20 cellular contexts compared by ENCODE assay signal in the genomic region with DNA sequence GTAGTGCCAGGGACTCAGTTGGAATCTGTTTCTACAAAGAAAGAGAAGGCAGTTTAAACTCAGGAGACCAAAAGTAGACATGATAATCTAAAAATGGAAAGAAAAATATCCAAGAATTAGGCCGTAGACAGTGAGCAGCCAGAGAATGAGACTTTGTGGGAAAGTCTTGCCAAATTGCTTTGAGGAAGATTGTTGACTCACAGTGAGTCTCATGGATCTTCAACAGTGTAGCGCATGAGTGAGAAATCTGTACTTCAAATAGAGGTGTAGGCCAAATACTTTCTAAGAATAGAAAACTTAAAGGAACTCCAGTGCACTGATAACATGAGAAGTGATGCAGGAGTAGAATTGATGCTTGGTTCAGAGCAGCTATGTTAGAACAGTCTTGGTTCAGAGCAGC.
A peak's percentile ranks its signal among the peaks of the same experiment; 100 is the strongest.
DNase-seq lines count a peak whose midpoint lies in the region; ATAC-seq, FAIRE-seq and TF ChIP-seq lines count a peak whose summit lies in the region.
"Had no signal": no experiment of that assay in that cellular context is flagged by ENCODE, and none has a peak within 500 bp of the region (broad histone marks: within the 10 kb centered on the region; RNA-seq: fewer than 3 reads in every experiment).

No MANE protein-coding gene starts in this region.

- no peak overlapping the region for H3K14ac ChIP-seq in mesenchymal stem cell (ENCODE audit: low read length in 2 of 2)

- peaks cover 5% of the 10 kb centered on the region for H3K79me1 ChIP-seq in mesenchymal stem cell (replicated peaks; ENCODE audit: low read length, poor library complexity, severe bottlenecking)

- no peak overlapping the region for H3K23ac ChIP-seq in mesenchymal stem cell (ENCODE audit: low read length in 2 of 2)

- H2BK12ac ChIP-seq in mesenchymal stem cell (ENCODE audit: low read length in 2 of 2): no peak overlapping the region

- H2BK5ac ChIP-seq in mesenchymal stem cell (ENCODE audit: low read depth, low read length, poor library complexity, severe bottlenecking): no peak overlapping the region

- H3K4ac ChIP-seq in mesenchymal stem cell (ENCODE audit: low read depth in 1 of 2, low read length in 2 of 2): no peak overlapping the region

- DNase-seq in AG10803 (ENCODE audit: low read depth) (peak; percentile 59), LHCN-M2 (ENCODE audit: low read depth) (peak; percentile 75), bronchial epithelial cell (ENCODE audit: low read depth) (peak; percentile 65), mesenchymal stem cell (peak; percentile 31), COR-L47 (lab: John Stamatoyannopoulos, UW) (no peak), NCI-H1930 (lab: John Stamatoyannopoulos, UW) (no peak)
- no peak for DNase-seq in activated T-cell treated with anti-CD3 and anti-CD28 coated beads, Interleukin-2, amount 50 U/mL, for 1 hour
- DNase-seq: adrenal gland; DMS79; dorsolateral prefrontal cortex; left ventricle myocardium superior; naive thymus-derived CD8-positive, alpha-beta T cell; NCI-H2081 treated with DMSO at 0.1 percent for 48 hours; psoas muscle; stimulated activated naive CD8-positive, alpha-beta T cell treated with anti-CD3 and anti-CD28 coated beads, Interleukin-15, amount 100 ng/mL, for 72 hours; T-cell; uterus had no signal

- no peak overlapping the region for H4K91ac ChIP-seq in mesenchymal stem cell (ENCODE audit: low read length)

- ATAC-seq in HG03139 (IDR thresholded peaks at IDR 0.05; ENCODE audit: unreplicated experiment): no peak
- ATAC-seq: activated T-helper 17 cell treated with anti-CD3 and anti-CD28 coated beads, Interleukin-2, amount 50 U/mL, for 72 hours; left ventricle myocardium superior; naive thymus-derived CD8-positive, alpha-beta T cell; psoas muscle; stimulated activated naive CD8-positive, alpha-beta T cell treated with anti-CD3 and anti-CD28 coated beads, Interleukin-15, amount 100 ng/mL, for 72 hours; T-cell had no signal

- H3K4me1 ChIP-seq in mesenchymal stem cell (ENCODE audit: control insufficient read depth, insufficient read depth, low read depth, low read length): no peaks in the 10 kb centered on the region
- H3K4me1 ChIP-seq: adrenal gland, BLaER1, psoas muscle, uterus had no signal

- H2BK15ac ChIP-seq in mesenchymal stem cell (ENCODE audit: low read depth, poor library complexity, severe bottlenecking): no peak overlapping the region

- H3K4me3 ChIP-seq in AG10803 (ENCODE audit: low read length) (no peak overlapping the region), bronchial epithelial cell (ENCODE audit: low read depth, low read length) (no peak overlapping the region), mesenchymal stem cell (ENCODE audit: insufficient read depth in 1 of 2, low read depth in 1 of 2, low read length in 2 of 2) (no peak overlapping the region)
- H3K4me3 ChIP-seq: adrenal gland, BLaER1, dorsolateral prefrontal cortex, psoas muscle, uterus had no signal

- peaks cover 1% of the 10 kb centered on the region for H3K9me3 ChIP-seq in mesenchymal stem cell (ENCODE audit: control insufficient read depth, low read length)
- H3K9me3 ChIP-seq: adrenal gland, BLaER1, psoas muscle, uterus had no signal

- H2AFZ ChIP-seq in mesenchymal stem cell (ENCODE audit: low read depth, low read length): no peak overlapping the region

- TF ChIP-seq CTCF in AG10803 (conservative IDR thresholded peaks at IDR 0.05; ENCODE audit: low read length) (no peak), bronchial epithelial cell (IDR thresholded peaks at IDR 0.05; ENCODE audit: insufficient read depth, low read length, severe bottlenecking) (no peak)

- no peak overlapping the region for H2AK5ac ChIP-seq in mesenchymal stem cell (ENCODE audit: low read length, severe bottlenecking)

- H3K27me3 ChIP-seq in bronchial epithelial cell (ENCODE audit: control insufficient read depth, insufficient read depth, low read length): no peaks in the 10 kb centered on the region
- H3K27me3 ChIP-seq in mesenchymal stem cell (ENCODE audit: control insufficient read depth in 1 of 2, insufficient read depth in 1 of 2, low read length in 2 of 2): no peaks in the 10 kb centered on the region
- H3K27me3 ChIP-seq: adrenal gland, BLaER1, uterus had no signal

- no peak for FAIRE-seq in bronchial epithelial cell (lab: Jason Lieb, UNC)

- 92% methylated on average over 2 of the region's 2 CpGs for WGBS in mesenchymal stem cell

- H3K9ac ChIP-seq in mesenchymal stem cell (ENCODE audit: low read length): no peak overlapping the region
- H3K9ac ChIP-seq: BLaER1 had no signal

- no peak overlapping the region for H2BK120ac ChIP-seq in mesenchymal stem cell (ENCODE audit: low read depth, low read length)

- H4K8ac ChIP-seq in mesenchymal stem cell (ENCODE audit: low read length): no peak overlapping the region

- H3K36me3 ChIP-seq in bronchial epithelial cell (ENCODE audit: control insufficient read depth, insufficient read depth, low read length) (no peaks in the 10 kb centered on the region), mesenchymal stem cell (ENCODE audit: control insufficient read depth in 1 of 2, insufficient read depth in 2 of 2, low read depth in 1 of 2, low read length in 2 of 2) (peaks cover 0 to 5% of the 10 kb centered on the region in 2 experiments)
- H3K36me3 ChIP-seq: adrenal gland, BLaER1, uterus had no signal

- H3K27ac ChIP-seq in mesenchymal stem cell (ENCODE audit: low read length, poor library complexity, severe bottlenecking): no peak overlapping the region
- H3K27ac ChIP-seq: adrenal gland, BLaER1, dorsolateral prefrontal cortex, psoas muscle, uterus had no signal

- H3K4me2 ChIP-seq in mesenchymal stem cell (ENCODE audit: low read length, poor library complexity, severe bottlenecking): no peak overlapping the region
- H3K4me2 ChIP-seq: BLaER1 had no signal

- no peak overlapping the region for H3K18ac ChIP-seq in mesenchymal stem cell (ENCODE audit: low read depth in 1 of 2, low read length in 2 of 2)

Comparison
In these comparisons a context has a peak if more than half of its experiments do, and no peak if none do; other contexts are left out.
1. DNase-seq: peak in AG10803 (single experiment), LHCN-M2 (single experiment), bronchial epithelial cell (single experiment) and mesenchymal stem cell (single experiment); none in COR-L47 (single experiment), NCI-H1930 (0 of 2) and activated T-cell treated with anti-CD3 and anti-CD28 coated beads, Interleukin-2, amount 50 U/mL, for 1 hour (single experiment).